In genomic region chr3:14592836-14593235, GRCh38 we compare ENCODE assay signal across 30 cellular contexts. TPM values are rescaled to one million over a fixed set of nuclear protein-coding genes. Genes with fewer than 3 reads are reported as not detected.
"Had no signal": no experiment of that assay in that cellular context is flagged by ENCODE, and none has a peak within 500 bp of the region (broad histone marks: within the 10 kb centered on the region; RNA-seq: fewer than 3 reads in every experiment).

No MANE protein-coding gene starts in this region.

- DNase-seq: colonic mucosa; cortex of kidney; dermis blood vessel endothelial cell; dorsolateral prefrontal cortex; effector CD4-positive, alpha-beta T cell; effector CD8-positive, alpha-beta T cell; effector memory CD4-positive, alpha-beta T cell; effector memory CD8-positive, alpha-beta T cell; endodermal cell; erythroblast; esophagus squamous epithelium; foreskin fibroblast; foreskin keratinocyte; foreskin melanocyte; gastrocnemius medialis; glutamatergic neuron; head of caudate nucleus; heart left ventricle had no signal

- FAIRE-seq: colon, endometrium, endothelial cell of umbilical vein, frontal cortex had no signal

- H3K4me1 ChIP-seq: colonic mucosa, esophagus muscularis mucosa, esophagus squamous epithelium, gastrocnemius medialis, gastroesophageal sphincter, heart left ventricle had no signal

- H3K4me3 ChIP-seq: colonic mucosa, coronary artery, dorsolateral prefrontal cortex, esophagus muscularis mucosa, esophagus squamous epithelium, gastrocnemius medialis, gastroesophageal sphincter, heart left ventricle had no signal

- H3K9me3 ChIP-seq: colonic mucosa, esophagus muscularis mucosa, esophagus squamous epithelium, gastrocnemius medialis, gastroesophageal sphincter, heart left ventricle had no signal

- H3K36me3 ChIP-seq: colonic mucosa, esophagus muscularis mucosa, esophagus squamous epithelium, gastrocnemius medialis, gastroesophageal sphincter, heart left ventricle had no signal

- H3K4me1 Mint-ChIP-seq: endodermal cell had no signal

- H3K27ac ChIP-seq: colonic mucosa, coronary artery, dorsolateral prefrontal cortex, epithelial cell of prostate, esophagus muscularis mucosa, esophagus squamous epithelium, foreskin keratinocyte, gastrocnemius medialis, gastroesophageal sphincter, heart left ventricle had no signal

- H3K9me3 Mint-ChIP-seq: dendritic cell treated with granulocyte-macrophage colony-stimulating factor and Interleukin-4, amounts not matched to agents 40 ng/mL and 50 ng/mL, for 4 days; endodermal cell had no signal

- H3K27ac Mint-ChIP-seq: dendritic cell treated with granulocyte-macrophage colony-stimulating factor and Interleukin-4, amounts not matched to agents 40 ng/mL and 50 ng/mL, for 4 days; effector memory CD8-positive, alpha-beta T cell; endodermal cell had no signal

- H3K27me3 ChIP-seq: colonic mucosa, foreskin keratinocyte had no signal

- ATAC-seq: effector memory CD8-positive, alpha-beta T cell; esophagus mucosa; foreskin keratinocyte; gastrocnemius medialis; gastroesophageal sphincter; heart left ventricle had no signal

- H3K4me3 Mint-ChIP-seq: dendritic cell treated with granulocyte-macrophage colony-stimulating factor and Interleukin-4, amounts not matched to agents 40 ng/mL and 50 ng/mL, for 4 days; effector memory CD8-positive, alpha-beta T cell; endodermal cell had no signal

RNA-seq across cellular contexts. Expression of gene GRIP2, which starts 52.7 kb away (rescaled TPM):
- total RNA-seq: dermis microvascular lymphatic vessel endothelial cell, endothelial cell of umbilical vein, epithelial cell of proximal tubule had no signal
- polyA plus RNA-seq: endothelial cell of umbilical vein had no signal
